Comparison of ENCODE assay signal across 27 cellular contexts in the genomic region with DNA sequence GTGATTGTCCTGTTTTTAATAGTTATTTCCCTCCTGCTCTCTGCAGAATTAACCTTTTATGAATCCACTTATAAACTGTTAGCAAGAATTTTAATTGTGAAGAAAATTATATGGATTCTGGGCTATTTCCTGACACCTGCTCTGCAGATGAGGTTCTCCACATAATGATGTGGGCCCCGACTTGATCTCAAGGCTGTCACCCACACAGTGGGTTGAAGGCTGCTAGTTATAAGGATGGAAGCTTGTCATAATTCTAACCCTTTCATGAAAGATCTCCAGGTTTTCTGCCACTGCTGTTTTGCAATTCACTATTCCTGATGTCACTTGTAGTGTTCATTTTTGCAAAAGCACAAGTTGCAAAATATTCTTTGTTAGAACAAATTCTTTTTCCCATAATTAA.
"Had no signal": no experiment of that assay in that cellular context is flagged by ENCODE, and none has a peak within 500 bp of the region (broad histone marks: within the 10 kb centered on the region; RNA-seq: fewer than 3 reads in every experiment).

No MANE protein-coding gene starts in this region.

- H3K4me1 Mint-ChIP-seq: activated naive CD8-positive, alpha-beta T cell treated with anti-CD3 and anti-CD28 coated beads, Interleukin-2, amount 10 ng/mL, durations not matched to agents 7 days and 5 days; central memory CD8-positive, alpha-beta T cell had no signal

- H3K27ac ChIP-seq: adrenal gland, Peyer's patch, SJSA1 had no signal

- H3K27ac Mint-ChIP-seq: activated CD8-positive, alpha-beta T cell treated with anti-CD3 and anti-CD28 coated beads for 36 hours; activated naive CD8-positive, alpha-beta T cell treated with anti-CD3 and anti-CD28 coated beads, Interleukin-2, amount 10 ng/mL, durations not matched to agents 7 days and 5 days; T-helper 2 cell treated with Interferon-gamma antibody and Interleukin-4, amounts not matched to agents 5 μg/mL and 100 μg/mL, for 36 hours had no signal

- H3K4me3 ChIP-seq: adrenal gland, K562, Peyer's patch, SJSA1 had no signal

- H3K9me3 ChIP-seq: adrenal gland, Peyer's patch, SJSA1 had no signal

- H3K4me1 ChIP-seq: adrenal gland, Peyer's patch, SJSA1 had no signal

- H3K36me3 ChIP-seq: adrenal gland, Peyer's patch, SJSA1 had no signal

- H3K27me3 ChIP-seq: adrenal gland, Peyer's patch, SJSA1 had no signal

- H3K27me3 Mint-ChIP-seq: activated CD8-positive, alpha-beta T cell treated with anti-CD3 and anti-CD28 coated beads for 36 hours; activated naive CD8-positive, alpha-beta T cell treated with anti-CD3 and anti-CD28 coated beads, Interleukin-2, amount 10 ng/mL, durations not matched to agents 7 days and 5 days had no signal

- ATAC-seq: activated CD4-positive, CD25-positive, alpha-beta regulatory T cell treated with anti-CD3 and anti-CD28 coated beads, Interleukin-2, amount 50 U/mL, for 24 hours; activated CD8-positive, alpha-beta T cell treated with anti-CD3 and anti-CD28 coated beads for 36 hours; K562; SK-N-SH treated with all-trans-retinoic acid at 6 μM for 48 hours had no signal

- H3K9me3 Mint-ChIP-seq: activated CD8-positive, alpha-beta T cell treated with anti-CD3 and anti-CD28 coated beads for 36 hours; activated naive CD8-positive, alpha-beta T cell treated with anti-CD3 and anti-CD28 coated beads, Interleukin-2, amount 10 ng/mL, durations not matched to agents 7 days and 5 days; central memory CD8-positive, alpha-beta T cell; T-helper 2 cell treated with Interferon-gamma antibody and Interleukin-4, amounts not matched to agents 5 μg/mL and 100 μg/mL, for 36 hours had no signal

- DNase-seq: activated CD4-positive, alpha-beta T cell treated with anti-CD3 and anti-CD28 coated beads for 4 hours; activated CD8-positive, alpha-beta memory T cell treated with anti-CD3 and anti-CD28 coated beads, Interleukin-2, amount 50 U/mL, for 48 hours; activated CD8-positive, alpha-beta T cell treated with anti-CD3 and anti-CD28 coated beads for 36 hours; activated naive CD4-positive, alpha-beta T cell treated with anti-CD3 and anti-CD28 coated beads, Interleukin-2, amount 50 U/mL, for 16 hours; activated naive CD8-positive, alpha-beta T cell treated with anti-CD3 and anti-CD28 coated beads, Interleukin-2, amount 10 ng/mL, durations not matched to agents 7 days and 5 days; activated T-cell treated with anti-CD3 and anti-CD28 coated beads, Interleukin-2, amount 50 U/mL, for 1 hour; adrenal gland; aorta; Karpas-422; MM.1S; NCI-H1048; NCI-H146; NCI-H187 treated with DMSO at 0.1 percent for 48 hours; NCI-H2081 treated with DMSO at 0.1 percent for 48 hours; NCI-H446; NCI-H524 treated with DMSO at 0.1 percent for 48 hours; NCI-H748 treated with DMSO at 0.1 percent for 48 hours; NK-92 treated with Interleukin-12 subunit alpha and Interleukin-12 subunit beta, amount 100 ng/mL, for 24 hours; Peyer's patch; SHP77; SW 1271 had no signal

- H3K36me3 Mint-ChIP-seq: activated naive CD8-positive, alpha-beta T cell treated with anti-CD3 and anti-CD28 coated beads, Interleukin-2, amount 10 ng/mL, durations not matched to agents 7 days and 5 days had no signal

- H3K4me3 Mint-ChIP-seq: activated CD8-positive, alpha-beta T cell treated with anti-CD3 and anti-CD28 coated beads for 36 hours; activated naive CD8-positive, alpha-beta T cell treated with anti-CD3 and anti-CD28 coated beads, Interleukin-2, amount 10 ng/mL, durations not matched to agents 7 days and 5 days; central memory CD8-positive, alpha-beta T cell; T-helper 2 cell treated with Interferon-gamma antibody and Interleukin-4, amounts not matched to agents 5 μg/mL and 100 μg/mL, for 36 hours had no signal
